In genomic region chr20:45114465-45115385, GRCh38 we compare ENCODE assay signal across 20 cellular contexts. TPM values are rescaled to one million over a fixed set of nuclear protein-coding genes. Genes with fewer than 3 reads are reported as not detected.
DNase-seq lines count a peak whose midpoint lies in the region; ATAC-seq, FAIRE-seq and TF ChIP-seq lines count a peak whose summit lies in the region.
"Had no signal": no experiment of that assay in that cellular context is flagged by ENCODE, and none has a peak within 500 bp of the region (broad histone marks: within the 10 kb centered on the region; RNA-seq: fewer than 3 reads in every experiment).

A gene with protein sequence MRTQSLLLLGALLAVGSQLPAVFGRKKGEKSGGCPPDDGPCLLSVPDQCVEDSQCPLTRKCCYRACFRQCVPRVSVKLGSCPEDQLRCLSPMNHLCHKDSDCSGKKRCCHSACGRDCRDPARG (minus strand): TSS chr20:45115174. CDS start chr20:45115083, 91 bp downstream.

- H3K4me3 Mint-ChIP-seq in activated CD8-positive, alpha-beta T cell treated with anti-CD3 and anti-CD28 coated beads, Interleukin-2, amount 10 ng/mL, durations not matched to agents 7 days and 5 days = no peak within 1 kb of the TSS
- no peak within 1 kb of the TSS for H3K4me3 Mint-ChIP-seq in HFFc6
- H3K4me3 Mint-ChIP-seq: activated CD4-positive, alpha-beta T cell treated with anti-CD3 and anti-CD28 coated beads, Interleukin-2, amount 10 ng/mL, durations not matched to agents 24 days and 14 days; T-helper 1 cell treated with Interleukin-12 subunit alpha and Interleukin-12 subunit beta and Interleukin-4 antibody, amounts not matched to agents 30 μg/mL and 1 μg/mL, for 36 hours had no signal

- in situ Hi-C loops in HepG2 (cut with HindIII; ENCODE audit: extremely low pct_ligation_motif_present, low pct_unique_long_range_greater_than_20kb) = no loop called here

- TF ChIP-seq CTCF in HepG2 (CRISPR knock-in tag; IDR thresholded peaks at IDR 0.05) = no peak
- TF ChIP-seq CTCF in right lobe of liver (IDR thresholded peaks at IDR 0.05) = no peak
- TF ChIP-seq CTCF in lower leg skin (IDR thresholded peaks at IDR 0.05) = no peak
- TF ChIP-seq CTCF in HFFc6 (IDR thresholded peaks at IDR 0.05) = no peak

- no peak within 1 kb of the TSS for H3K9ac ChIP-seq in HepG2 (ENCODE audit: insufficient read depth, low read depth, low read length)

- WGBS in HepG2 (ENCODE audit: low lambda C conversion rate) = 16% methylated on average over 16 of the region's 16 CpGs
- 51% methylated on average over 8 of the region's 16 CpGs for WGBS in right lobe of liver (ENCODE audit: insufficient coverage, low coverage, low lambda C conversion rate, missing lambda C conversion rate)
- 29 to 42% methylated on average over 15 to 16 of the region's 16 CpGs for WGBS in lower leg skin, 2 donors
- WGBS in aorta, 2 donors = 50 to 55% methylated on average over 16 of the region's 16 CpGs

- no peak within 1 kb of the TSS for H3K4me2 ChIP-seq in HepG2 (ENCODE audit: low read depth, low read length)

- H3K27ac Mint-ChIP-seq in activated CD8-positive, alpha-beta T cell treated with anti-CD3 and anti-CD28 coated beads, Interleukin-2, amount 10 ng/mL, durations not matched to agents 7 days and 5 days = no peak within 1 kb of the TSS
- no peak within 1 kb of the TSS for H3K27ac Mint-ChIP-seq in HFFc6
- H3K27ac Mint-ChIP-seq: activated CD4-positive, alpha-beta T cell treated with anti-CD3 and anti-CD28 coated beads, Interleukin-2, amount 10 ng/mL, durations not matched to agents 24 days and 14 days had no signal

- no peaks in the 10 kb centered on the region for H3K36me3 ChIP-seq in HepG2 (replicated peaks in 1 of 2; ENCODE audit: control insufficient read depth in 1 of 2, insufficient read depth in 2 of 2, low read length in 2 of 2)
- H3K36me3 ChIP-seq in right lobe of liver = no peaks in the 10 kb centered on the region
- H3K36me3 ChIP-seq in aorta (ENCODE audit: control insufficient read depth in 1 of 2, insufficient read depth in 2 of 2, low read length in 1 of 2) = no peaks in the 10 kb centered on the region
- H3K36me3 ChIP-seq: Peyer's patch, spleen had no signal

- H3K27me3 ChIP-seq in HepG2 (ENCODE audit: control insufficient read depth in 1 of 2, insufficient read depth in 2 of 2, low read length in 2 of 2) = peaks cover 10 to 35% of the 10 kb centered on the region in 2 experiments; a peak in 2 of 5 replicates
- H3K27me3 ChIP-seq in right lobe of liver = no peaks in the 10 kb centered on the region
- H3K27me3 ChIP-seq in aorta (ENCODE audit: control insufficient read depth in 1 of 2, insufficient read depth in 2 of 2, low read length in 1 of 2) = no peaks in the 10 kb centered on the region
- H3K27me3 ChIP-seq: body of pancreas, Peyer's patch had no signal

- ATAC-seq in HepG2 (no peak; the same call in 2 of the 3 replicates), right lobe of liver (no peak), aorta (ENCODE audit: low FRiP score) (peak; percentile 36)
- ATAC-seq in activated CD8-positive, alpha-beta T cell treated with anti-CD3 and anti-CD28 coated beads, Interleukin-2, amount 10 ng/mL, durations not matched to agents 7 days and 5 days = peak; percentile 61
- ATAC-seq: body of pancreas had no signal

- no peaks in the 10 kb centered on the region for H4K20me1 ChIP-seq in HepG2 (ENCODE audit: insufficient read depth, low read length)

- intact Hi-C loops in HepG2 (cut with micrococcal nuclease; ENCODE audit: unreplicated experiment) = loop anchor here (5.0 kb wide), 1 partner anchor 102 kb away; no protein-coding TSS in a partner anchor
- intact Hi-C loops in right lobe of liver (cut with DNase I) = no loop called here
- intact Hi-C loops in lower leg skin (cut with DNase I; ENCODE audit: low total_unique reads) = no loop called here
- intact Hi-C loops in aorta (cut with DNase I) = no loop called here

- FAIRE-seq in HepG2 (lab: Jason Lieb, UNC) = no peak

- POLR2A ChIA-PET in HepG2 (lab: Yijun Ruan, JAX) = no interaction called here
- POLR2A ChIA-PET in activated CD8-positive, alpha-beta T cell treated with anti-CD3 and anti-CD28 coated beads, Interleukin-2, amount 10 ng/mL, durations not matched to agents 7 days and 5 days (lab: Charles Lee) = no interaction called here

- H2AFZ ChIP-seq in HepG2 (ENCODE audit: low read length) = no peak within 1 kb of the TSS

- BruUV-seq in HepG2 (replicated peaks; lab: Mats Ljungman, UMichigan) = no TSS peak

- H3K4me3 ChIP-seq in HepG2 (replicated peaks in 1 of 3; ENCODE audit: insufficient read depth in 1 of 3, low read depth in 2 of 3, low read length in 3 of 3) (no peak within 1 kb of the TSS), right lobe of liver (no peak within 1 kb of the TSS), lower leg skin (ENCODE audit: low read depth, poor library complexity, severe bottlenecking) (no peak within 1 kb of the TSS), aorta (ENCODE audit: low read length in 2 of 2) (no peak within 1 kb of the TSS)
- H3K4me3 ChIP-seq: body of pancreas, Peyer's patch, spleen had no signal

- H3K4me1 ChIP-seq in HepG2 (ENCODE audit: insufficient read depth, low read length) (peaks cover 7% of the 10 kb centered on the region), right lobe of liver (no peaks in the 10 kb centered on the region), aorta (ENCODE audit: control insufficient read depth in 1 of 2, insufficient read depth in 2 of 2, low read length in 2 of 2) (no peaks in the 10 kb centered on the region)
- H3K4me1 ChIP-seq: body of pancreas, Peyer's patch, spleen had no signal

- H3K79me2 ChIP-seq in HepG2 (ENCODE audit: insufficient read depth, low read length) = no peaks in the 10 kb centered on the region

- H3K9me3 Mint-ChIP-seq in activated CD8-positive, alpha-beta T cell treated with anti-CD3 and anti-CD28 coated beads, Interleukin-2, amount 10 ng/mL, durations not matched to agents 7 days and 5 days (ENCODE audit: insufficient read depth) = no peaks in the 10 kb centered on the region
- H3K9me3 Mint-ChIP-seq in HFFc6 = no peaks in the 10 kb centered on the region
- H3K9me3 Mint-ChIP-seq: activated CD4-positive, alpha-beta T cell treated with anti-CD3 and anti-CD28 coated beads, Interleukin-2, amount 10 ng/mL, durations not matched to agents 24 days and 14 days; T-helper 1 cell treated with Interleukin-12 subunit alpha and Interleukin-12 subunit beta and Interleukin-4 antibody, amounts not matched to agents 30 μg/mL and 1 μg/mL, for 36 hours had no signal

- TF ChIP-seq POLR2A in HepG2 (IDR thresholded peaks at IDR 0.05; ENCODE audit: insufficient read depth in 1 of 2, low read depth in 2 of 2, low read length in 2 of 2) = no peak
- TF ChIP-seq POLR2A in right lobe of liver (IDR thresholded peaks at IDR 0.05) = no peak
- no peak for TF ChIP-seq POLR2A in lower leg skin (IDR thresholded peaks at IDR 0.05)

- TF ChIP-seq RAD21 in HepG2 (CRISPR knock-in tag; IDR thresholded peaks at IDR 0.05) = no peak

- CTCF ChIA-PET in HepG2 (lab: Yijun Ruan, JAX; ENCODE audit: low intra/inter-chr PET ratio, low total read pairs) = no interaction called here
- CTCF ChIA-PET in activated CD8-positive, alpha-beta T cell treated with anti-CD3 and anti-CD28 coated beads, Interleukin-2, amount 10 ng/mL, durations not matched to agents 7 days and 5 days (lab: Charles Lee) = interaction anchor here (1.0 to 11.6 kb wide), 6 partner anchors 11 to 179 kb away, joined by 3 to 144 read pairs (median 6); partner anchors contain the start of gene KCNS1

- no peaks in the 10 kb centered on the region for H3K36me3 Mint-ChIP-seq in activated CD8-positive, alpha-beta T cell treated with anti-CD3 and anti-CD28 coated beads, Interleukin-2, amount 10 ng/mL, durations not matched to agents 7 days and 5 days (ENCODE audit: low read depth)
- H3K36me3 Mint-ChIP-seq in HFFc6 (ENCODE audit: low read depth) = no peaks in the 10 kb centered on the region

- peaks cover 11% of the 10 kb centered on the region for H3K27me3 Mint-ChIP-seq in activated CD8-positive, alpha-beta T cell treated with anti-CD3 and anti-CD28 coated beads, Interleukin-2, amount 10 ng/mL, durations not matched to agents 7 days and 5 days (ENCODE audit: low read depth)
- peaks cover 22% of the 10 kb centered on the region for H3K27me3 Mint-ChIP-seq in HFFc6 (ENCODE audit: insufficient read depth)

- DNase-seq in HepG2 (ENCODE audit: low spot score) (no peak), right lobe of liver (no peak), lower leg skin (ENCODE audit: low spot score in 2 of 2) (peak in 1 of 2 donors; percentile 74), aorta (no peak), kidney glomerular epithelial cell (lab: John Stamatoyannopoulos, UW) (no peak), HFFc6 (no peak), putamen (ENCODE audit: low spot score) (no peak)
- DNase-seq in activated CD8-positive, alpha-beta T cell treated with anti-CD3 and anti-CD28 coated beads, Interleukin-2, amount 10 ng/mL, durations not matched to agents 7 days and 5 days = peak; percentile 37
- DNase-seq: activated CD4-positive, alpha-beta T cell treated with anti-CD3 and anti-CD28 coated beads, Interleukin-2, amount 10 ng/mL, durations not matched to agents 24 days and 14 days; activated gamma-delta T cell; body of pancreas; foreskin fibroblast; NCI-H2029; NCI-H69; Peyer's patch; spleen had no signal

- peaks cover 5% of the 10 kb centered on the region for H3K4me1 Mint-ChIP-seq in activated CD8-positive, alpha-beta T cell treated with anti-CD3 and anti-CD28 coated beads, Interleukin-2, amount 10 ng/mL, durations not matched to agents 7 days and 5 days (ENCODE audit: low read depth)
- no peaks in the 10 kb centered on the region for H3K4me1 Mint-ChIP-seq in HFFc6 (ENCODE audit: low read depth)

- TF ChIP-seq EP300 in HepG2 (IDR thresholded peaks at IDR 0.05; ENCODE audit: low read depth in 2 of 2, low read length in 2 of 2) (no peak), HepG2 (CRISPR knock-in tag; IDR thresholded peaks at IDR 0.05; ENCODE audit: borderline replicate concordance) (no peak)

- no peak within 1 kb of the TSS for H3K27ac ChIP-seq in HepG2 (ENCODE audit: extremely low read length, insufficient read depth, low read length)
- H3K27ac ChIP-seq in right lobe of liver = no peak within 1 kb of the TSS
- H3K27ac ChIP-seq in aorta (ENCODE audit: low read depth in 1 of 2, low read length in 2 of 2) = no peak within 1 kb of the TSS
- H3K27ac ChIP-seq: body of pancreas, Peyer's patch, spleen had no signal

- H3K9me3 ChIP-seq in HepG2 (ENCODE audit: low read length) (no peaks in the 10 kb centered on the region), right lobe of liver (no peaks in the 10 kb centered on the region), aorta (ENCODE audit: control insufficient read depth, low read length) (no peaks in the 10 kb centered on the region)
- H3K9me3 ChIP-seq: body of pancreas, Peyer's patch, spleen had no signal

RNA-seq across cellular contexts. Expression of the gene that starts here (rescaled TPM):
- total RNA-seq in HepG2 (2016; rRNA removed; fragmentation: Illumina TruSeq; extraction: Trizol) (not detected in 2 replicates), right lobe of liver (not detected), lower leg skin (100 to 1,000 TPM; 340 to 533 (median 389) TPM), aorta (not detected)
- not detected in 2 replicates for total RNA-seq in HepG2 (2016; cell fraction: cytosol; rRNA removed; fragmentation: Illumina TruSeq; extraction: Trizol; ENCODE audit: low read depth)
- not detected in 2 replicates for total RNA-seq in HepG2 (2016; cell fraction: insoluble cytoplasmic fraction; rRNA removed; fragmentation: Illumina TruSeq; extraction: Trizol)
- total RNA-seq in HepG2 (2016; cell fraction: membrane; rRNA removed; fragmentation: Illumina TruSeq; extraction: Trizol) = not detected in 2 replicates
- total RNA-seq in HepG2 (2016; cell fraction: nucleus; rRNA removed; fragmentation: Illumina TruSeq; extraction: Trizol) = not detected in 2 replicates
- polyA plus RNA-seq in HepG2 (2011; rRNA removed) (not detected in 2 replicates), aorta (not detected)
- polyA plus RNA-seq in HepG2 (2011; cell fraction: cytosol; rRNA removed) = not detected in 2 replicates
- not detected in 2 replicates for polyA plus RNA-seq in HepG2 (2011; cell fraction: nucleus; rRNA removed)
- polyA plus RNA-seq in HepG2 (2012) = not detected in 2 replicates
- polyA plus RNA-seq in HepG2 (2016; cell fraction: cytosol; fragmentation: Illumina TruSeq; extraction: Trizol; ENCODE audit: low read depth) = not detected in 2 replicates
- polyA plus RNA-seq in HepG2 (2016; cell fraction: insoluble cytoplasmic fraction; fragmentation: Illumina TruSeq; extraction: Trizol; ENCODE audit: low read depth) = not detected in 2 replicates
- polyA plus RNA-seq in HepG2 (2016; cell fraction: membrane; fragmentation: Illumina TruSeq; extraction: Trizol; ENCODE audit: low read depth) = not detected in 2 replicates
- not detected in 2 replicates for polyA plus RNA-seq in HepG2 (2016; cell fraction: nucleus; fragmentation: Illumina TruSeq; extraction: Trizol; ENCODE audit: insufficient read depth, low read depth)
- not detected in 2 replicates for polyA minus RNA-seq in HepG2 (2011; rRNA and poly(A)+ RNA removed; ENCODE audit: low replicate concordance)
- not detected in 2 replicates for polyA minus RNA-seq in HepG2 (2011; cell fraction: cytosol; rRNA and poly(A)+ RNA removed)
- not detected in 2 replicates for polyA minus RNA-seq in HepG2 (2011; cell fraction: nucleus; rRNA and poly(A)+ RNA removed)
- not detected for total RNA-seq in activated CD8-positive, alpha-beta T cell treated with anti-CD3 and anti-CD28 coated beads, Interleukin-2, amount 10 ng/mL, durations not matched to agents 7 days and 5 days
- total RNA-seq in HFFc6 (2021; fragmentation: NEBNext Ultra II Directional; extraction: Animal tissue kit (Norgen Biotek cat#: 25700)) = not detected
- total RNA-seq: activated CD4-positive, alpha-beta T cell treated with anti-CD3 and anti-CD28 coated beads, Interleukin-2, amount 10 ng/mL, durations not matched to agents 24 days and 14 days; body of pancreas; liver; M059J; Peyer's patch; spleen; subcutaneous adipose tissue had no signal
- polyA plus RNA-seq: liver, spleen had no signal

Comparison
In these comparisons a context has a peak if more than half of its experiments do, and no peak if none do; other contexts are left out.
1. RNA of the gene that starts here (total RNA-seq): 340 to 533 TPM in lower leg skin; not detected in HepG2, not detected in right lobe of liver, not detected in activated CD8-positive, alpha-beta T cell treated with anti-CD3 and anti-CD28 coated beads, Interleukin-2, amount 10 ng/mL, durations not matched to agents 7 days and 5 days, not detected in aorta and not detected in HFFc6; every median in the first group is over 100 times any median in the second.
2. Peak in DNase-seq and ATAC-seq in activated CD8-positive, alpha-beta T cell treated with anti-CD3 and anti-CD28 coated beads, Interleukin-2, amount 10 ng/mL, durations not matched to agents 7 days and 5 days; RNA of the gene not detected or under 1 TPM.
3. Peak in ATAC-seq in aorta; RNA of the gene not detected or under 1 TPM.